In genomic region chr6:28266962-28267694, GRCh38 we compare ENCODE assay signal across 8 cellular contexts. TPM values are rescaled to one million over a fixed set of nuclear protein-coding genes. Genes with fewer than 3 reads are reported as not detected.
A peak's percentile ranks its signal among the peaks of the same experiment; 100 is the strongest.
DNase-seq lines count a peak whose midpoint lies in the region; ATAC-seq and TF ChIP-seq lines count a peak whose summit lies in the region.

Gene ZSCAN26 (plus strand): TSS chr6:28267143. CDS start chr6:28271920, 4,777 bp downstream.

- no peak within 1 kb of the TSS for H3K27ac Mint-ChIP-seq in T-helper 17 cell

- H3K36me3 ChIP-seq in ascending aorta (peaks cover 3 to 5% of the 10 kb centered on the region in 2 donors), right atrium auricular region (peaks cover 6% of the 10 kb centered on the region), psoas muscle (ENCODE audit: insufficient read depth in 1 of 2, low read depth in 1 of 2) (peaks cover 2 to 13% of the 10 kb centered on the region in 2 donors), urinary bladder (ENCODE audit: insufficient read depth) (no peaks in the 10 kb centered on the region)

- H3K27me3 Mint-ChIP-seq in T-helper 17 cell, result no peaks in the 10 kb centered on the region

- H3K27ac ChIP-seq in ascending aorta (peak within 1 kb of the TSS; percentile 76 to 82), right atrium auricular region (peak within 1 kb of the TSS; percentile 87 to 89), psoas muscle (peak within 1 kb of the TSS; percentile 78), urinary bladder (ENCODE audit: low read depth) (peak within 1 kb of the TSS; percentile 88)

- H3K36me3 Mint-ChIP-seq in T-helper 17 cell (ENCODE audit: low read depth), result no peaks in the 10 kb centered on the region

- peak; percentile 62 for DNase-seq in NCI-H146 treated with DMSO at 0.1 percent for 48 hours (lab: John Stamatoyannopoulos, UW; ENCODE audit: unreplicated experiment)
- DNase-seq in T-helper 17 cell, result peak; percentile 46 to 84 (median 54)
- DNase-seq in ascending aorta (ENCODE audit: low spot score in 2 of 2), result peak; percentile 21 to 89
- peak; percentile 76 for DNase-seq in right atrium auricular region (ENCODE audit: low spot score)
- DNase-seq in psoas muscle, result peak; percentile 88 to 93

- ATAC-seq in GM18499 (IDR thresholded peaks at IDR 0.05; ENCODE audit: insufficient read depth, unreplicated experiment) (peak; percentile 50), HG02884 (IDR thresholded peaks at IDR 0.05; ENCODE audit: unreplicated experiment) (peak; percentile 91), T-helper 17 cell (peak; percentile 97), psoas muscle (peak; percentile 95 to 99 (median 97))

- H3K9me3 ChIP-seq in T-helper 17 cell (ENCODE audit: control insufficient read depth, low read length, poor library complexity, severe bottlenecking), result no peaks in the 10 kb centered on the region
- no peaks in the 10 kb centered on the region for H3K9me3 ChIP-seq in ascending aorta
- no peaks in the 10 kb centered on the region for H3K9me3 ChIP-seq in right atrium auricular region
- H3K9me3 ChIP-seq in psoas muscle, result no peaks in the 10 kb centered on the region

- H3K4me1 ChIP-seq in ascending aorta, result peaks cover 0 to 15% of the 10 kb centered on the region in 2 donors
- H3K4me1 ChIP-seq in right atrium auricular region, result peaks cover 0 to 31% of the 10 kb centered on the region in 2 donors
- peaks cover 27% of the 10 kb centered on the region for H3K4me1 ChIP-seq in psoas muscle
- peaks cover 3% of the 10 kb centered on the region for H3K4me1 ChIP-seq in urinary bladder (ENCODE audit: insufficient read depth)

- TF ChIP-seq CTCF in ascending aorta (IDR thresholded peaks at IDR 0.05) (no peak), right atrium auricular region (IDR thresholded peaks at IDR 0.05) (no peak), psoas muscle (IDR thresholded peaks at IDR 0.05) (no peak)

- intact Hi-C loops in ascending aorta (cut with DNase I) (loop anchor here (2.0 to 10.0 kb wide), 6 partner anchors 40 to 1798 kb away; partner anchors contain the start of genes POLR1H, PPP1R11, ZNF165 and ZSCAN9), psoas muscle (cut with DNase I) (loop anchor here (2.0 to 5.0 kb wide), 3 partner anchors 14 to 130 kb away; partner anchors contain the start of gene ZKSCAN4 (in 1 of the 2))

- peak within 1 kb of the TSS; percentile 70 to 80 for H3K4me3 ChIP-seq in ascending aorta
- H3K4me3 ChIP-seq in right atrium auricular region, result peak within 1 kb of the TSS; percentile 76 to 77
- peak within 1 kb of the TSS; percentile 77 for H3K4me3 ChIP-seq in psoas muscle
- peak within 1 kb of the TSS; percentile 95 for H3K4me3 ChIP-seq in urinary bladder (ENCODE audit: low read depth, low read length)

- peaks cover 11% of the 10 kb centered on the region for H3K4me1 Mint-ChIP-seq in T-helper 17 cell

- H3K27me3 ChIP-seq in ascending aorta (no peaks in the 10 kb centered on the region), right atrium auricular region (no peaks in the 10 kb centered on the region), psoas muscle (ENCODE audit: insufficient read depth in 3 of 3, low read length in 2 of 3) (no peaks in the 10 kb centered on the region)

- 1% methylated on average over 32 of the region's 32 CpGs for WGBS in psoas muscle, 3 donors
- WGBS in urinary bladder, result under 1% methylated on average over 32 of the region's 32 CpGs

- H3K4me3 Mint-ChIP-seq in T-helper 17 cell, result no peak within 1 kb of the TSS

RNA-seq across cellular contexts. Expression of gene ZSCAN26, which starts in this region (rescaled TPM):
- total RNA-seq in T-helper 17 cell (10 to 100 TPM in 1 of 2 donors, 1 to 10 TPM in 1; 7.3 to 14.9 TPM), ascending aorta (2.6 TPM), right atrium auricular region (10 to 100 TPM; 11.2 to 13.3 TPM), psoas muscle (10 to 100 TPM in 2 of 4 donors, 1 to 10 TPM in 2; 6.9 to 12.9 (median 10.1) TPM), urinary bladder (35.1 TPM)
- polyA plus RNA-seq in psoas muscle (1 to 10 TPM; 4.2 to 8.0 (median 6.4) TPM), urinary bladder (15.5 TPM)

Comparison
In these comparisons a context has a peak if more than half of its experiments do, and no peak if none do; other contexts are left out.
1. Peak in every context shown above with its lines: DNase-seq, ATAC-seq, H3K4me3 ChIP-seq and H3K27ac ChIP-seq.